In the genomic region with DNA sequence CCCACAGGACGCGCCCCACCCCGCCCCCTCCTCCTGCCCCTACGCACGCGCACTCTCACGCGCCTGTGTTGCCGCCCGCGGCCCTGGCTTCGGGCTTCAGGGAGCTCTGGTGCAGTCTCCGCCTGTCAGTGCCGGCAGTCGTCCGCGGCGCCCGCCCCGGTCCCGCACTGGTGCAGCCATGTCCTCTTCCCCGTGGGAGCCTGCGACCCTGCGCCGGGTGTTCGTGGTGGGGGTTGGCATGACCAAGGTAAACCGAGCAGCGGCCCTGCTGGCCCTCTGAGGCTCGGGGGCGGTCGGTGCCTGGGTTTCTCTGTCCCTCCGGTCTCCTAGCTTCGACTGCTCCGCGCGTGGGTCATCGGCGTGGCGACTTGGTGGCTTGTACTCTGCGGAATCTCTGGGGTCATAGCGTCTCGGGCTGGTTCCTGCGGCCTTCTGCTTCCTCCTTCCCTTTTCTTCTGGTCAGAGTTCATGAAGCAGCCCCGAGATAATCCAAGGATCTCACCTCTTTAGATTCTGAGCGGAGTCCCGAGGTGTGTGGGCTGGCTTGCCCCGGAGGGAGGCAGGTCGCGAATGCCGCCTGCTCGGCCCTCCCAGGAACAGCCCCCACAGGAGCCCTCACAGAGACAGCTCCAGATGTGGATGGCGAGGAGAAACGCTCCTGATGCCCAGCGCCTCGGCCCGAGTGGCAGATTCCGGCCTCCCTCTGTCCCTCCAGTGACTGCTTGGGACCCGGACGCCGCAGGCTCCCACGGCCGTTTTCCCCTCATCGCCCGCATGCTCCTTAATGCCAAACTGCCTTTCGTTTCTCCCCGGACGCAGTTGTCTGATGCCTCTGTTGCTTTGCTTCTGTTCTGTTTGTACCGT, we compare ENCODE assay signal across 8 cellular contexts. TPM values are rescaled to one million over a fixed set of nuclear protein-coding genes. Genes with fewer than 3 reads are reported as not detected.
DNase-seq lines count a peak whose midpoint lies in the region; ATAC-seq, FAIRE-seq and TF ChIP-seq lines count a peak whose summit lies in the region.

TSS of gene SCP2 (plus strand) at position 58 of the 864 bp plus-strand sequence. CDS start at position 179, 121 bp downstream.

- FAIRE-seq in GM12878 (lab: Jason Lieb, UNC): no peak

- peak within 1 kb of the TSS; percentile 79 for H3K9ac ChIP-seq in GM12878 (ENCODE audit: control insufficient read depth, insufficient read depth, low read length)

- 7% methylated on average over 48 of the region's 68 CpGs for WGBS in GM12878 (ENCODE audit: insufficient coverage, insufficient replicate concordance, low lambda C conversion rate, missing lambda C conversion rate)
- no CpG with 5 or more reads among the region's 68 CpGs for WGBS in iPS DF 6.9 (ENCODE audit: insufficient coverage, insufficient read length)

- H3K4me3 ChIP-seq in Caco-2 (ENCODE audit: low read depth, low read length): peak within 1 kb of the TSS; percentile 53
- peak within 1 kb of the TSS; percentile 75 for H3K4me3 ChIP-seq in NB4 (ENCODE audit: low read depth, low read length)
- H3K4me3 ChIP-seq in GM12878: peak within 1 kb of the TSS; percentile 79
- peak within 1 kb of the TSS; percentile 59 for H3K4me3 ChIP-seq in iPS DF 6.9 (ENCODE audit: low read length)
- H3K4me3 ChIP-seq in gastrocnemius medialis: peak within 1 kb of the TSS; percentile 81 to 90 (median 88)

- H2AFZ ChIP-seq in GM12878 (ENCODE audit: control insufficient read depth, low read depth, low read length): peak within 1 kb of the TSS; percentile 94

- H3K4me1 ChIP-seq in Caco-2 (no peaks in the 10 kb centered on the region), GM12878 (ENCODE audit: control insufficient read depth, insufficient read depth, low read length) (no peaks in the 10 kb centered on the region; the same call in 1 of the 2 replicates), iPS DF 6.9 (ENCODE audit: control insufficient read depth, insufficient read depth, low read length) (no peaks in the 10 kb centered on the region), gastrocnemius medialis (peaks cover 9 to 23% of the 10 kb centered on the region in 2 donors)

- CTCF ChIA-PET in Caco-2 (lab: Charles Lee) (interaction anchor here (0.7 to 1.0 kb wide), 4 partner anchors 23 to 355 kb away, joined by 3 to 7 read pairs (median 6); partner anchors contain the start of gene ZYG11A), GM12878 (lab: Yijun Ruan, JAX) (no interaction called here)

- H3K9me3 ChIP-seq in Caco-2: no peaks in the 10 kb centered on the region
- H3K9me3 ChIP-seq in GM12878 (replicated peaks; ENCODE audit: control insufficient read depth, insufficient read depth, low read length): no peaks in the 10 kb centered on the region
- no peaks in the 10 kb centered on the region for H3K9me3 ChIP-seq in iPS DF 6.9 (ENCODE audit: control insufficient read depth, insufficient read depth, low read length)
- no peaks in the 10 kb centered on the region for H3K9me3 ChIP-seq in gastrocnemius medialis

- TF ChIP-seq POLR2A in NB4 (IDR thresholded peaks at IDR 0.05; ENCODE audit: extremely low read depth, insufficient read length) (peak; percentile 40), GM12878 (IDR thresholded peaks at IDR 0.05; ENCODE audit: low read depth, low read length) (peak; percentile 79), gastrocnemius medialis (IDR thresholded peaks at IDR 0.05) (peak; percentile 83 to 84)

- TF ChIP-seq RAD21 in GM12878 (IDR thresholded peaks at IDR 0.05; ENCODE audit: insufficient read depth, low read depth, low read length): no peak

- peak within 1 kb of the TSS; percentile 91 for H3K4me2 ChIP-seq in GM12878 (ENCODE audit: control insufficient read depth, insufficient read depth)

- H3K36me3 Mint-ChIP-seq in Caco-2 (ENCODE audit: insufficient read depth, unreplicated experiment): no peaks in the 10 kb centered on the region

- peaks cover 1% of the 10 kb centered on the region; the same call in 1 of the 2 replicates for H3K36me3 ChIP-seq in Caco-2 (ENCODE audit: control insufficient read depth, insufficient read depth, low read length)
- no peaks in the 10 kb centered on the region for H3K36me3 ChIP-seq in GM12878 (ENCODE audit: control insufficient read depth in 2 of 2, insufficient read depth in 2 of 2, low read length in 1 of 2)
- H3K36me3 ChIP-seq in iPS DF 6.9 (ENCODE audit: control insufficient read depth, insufficient read depth, low read length): no peaks in the 10 kb centered on the region
- no peaks in the 10 kb centered on the region for H3K36me3 ChIP-seq in gastrocnemius medialis

- H3K79me2 ChIP-seq in GM12878 (ENCODE audit: control insufficient read depth, insufficient read depth, low read length): no peaks in the 10 kb centered on the region; the same call in 1 of the 2 replicates

- no peak for TF ChIP-seq EP300 in GM12878 (IDR thresholded peaks at IDR 0.05; ENCODE audit: borderline replicate concordance in 1 of 2, control insufficient read depth in 1 of 2, low read depth in 2 of 2, low read length in 2 of 2)

- intact Hi-C loops in Caco-2 (cut with micrococcal nuclease; ENCODE audit: unreplicated experiment) (loop anchor here (5.0 kb wide), 1 partner anchor 255 kb away; no protein-coding TSS in a partner anchor), GM12878 (cut with micrococcal nuclease; ENCODE audit: unreplicated experiment) (no loop called here), gastrocnemius medialis (cut with DNase I; ENCODE audit: low total_unique reads) (loop anchor here (2.0 to 10.0 kb wide), 3 partner anchors 71 to 563 kb away; partner anchors contain the start of gene CC2D1B)

- in situ Hi-C loops in GM12878 (cut with MboI): no loop called here
- in situ Hi-C loops in gastrocnemius medialis (cut with MboI; ENCODE audit: low sequenced_read_pairs in 4 of 4): loop anchor here in 2 of 4 donors (10.0 kb wide), 1 partner anchor 223 kb away; no protein-coding TSS in a partner anchor

- peak; percentile 58 for ATAC-seq in GM21786 (IDR thresholded peaks at IDR 0.05; ENCODE audit: unreplicated experiment)
- ATAC-seq in GM12878: peak; percentile 94
- ATAC-seq in gastrocnemius medialis: peak; percentile 81 to 90

- H4K20me1 ChIP-seq in GM12878 (ENCODE audit: control insufficient read depth, insufficient read depth): no peaks in the 10 kb centered on the region

- H3K27me3 Mint-ChIP-seq in Caco-2 (ENCODE audit: insufficient read depth, unreplicated experiment): no peaks in the 10 kb centered on the region

- no peaks in the 10 kb centered on the region for H3K4me1 Mint-ChIP-seq in Caco-2 (ENCODE audit: low read depth, unreplicated experiment)

- TF ChIP-seq CTCF in Caco-2 (IDR thresholded peaks at IDR 0.05; ENCODE audit: insufficient read depth in 1 of 2, low read depth in 1 of 2, low read length in 1 of 2, severe bottlenecking in 1 of 2, unreplicated experiment in 1 of 2): no peak
- no peak for TF ChIP-seq CTCF in NB4 (IDR thresholded peaks at IDR 0.05; ENCODE audit: low read depth, low read length)
- no peak for TF ChIP-seq CTCF in GM12878 (IDR thresholded peaks at IDR 0.05 in 2 of 3, conservative IDR thresholded peaks at IDR 0.05 in 1 of 3; ENCODE audit: control insufficient read depth in 2 of 3, extremely low read depth in 1 of 3, insufficient read depth in 1 of 3, low read depth in 3 of 3, low read length in 3 of 3)
- no peak for TF ChIP-seq CTCF in gastrocnemius medialis (IDR thresholded peaks at IDR 0.05 in 4 of 5, conservative IDR thresholded peaks at IDR 0.05 in 1 of 5)

- SMC1A ChIA-PET in GM12878 (lab: Charles Lee; ENCODE audit: uncharacterized antibody, unreplicated experiment): interaction anchor here (1.0 kb wide), 1 partner anchor 22 kb away, joined by 4 read pairs; no protein-coding TSS in a partner anchor

- no TSS peak for BruUV-seq in Caco-2 (replicated peaks; lab: Mats Ljungman, UMichigan)
- BruUV-seq in GM12878 (replicated peaks; lab: Mats Ljungman, UMichigan): no TSS peak

- H3K27ac ChIP-seq in GM12878 (ENCODE audit: control insufficient read depth, insufficient read depth) (no peak within 1 kb of the TSS), iPS DF 6.9 (ENCODE audit: low read length) (no peak within 1 kb of the TSS), gastrocnemius medialis (peak within 1 kb of the TSS; percentile 91 to 94 (median 92))

- H3K4me3 Mint-ChIP-seq in Caco-2 (ENCODE audit: unreplicated experiment): peak within 1 kb of the TSS; percentile 86

- DNase-seq in Caco-2 (peak; percentile 77 to 80), NB4 (ENCODE audit: low read depth) (peak; percentile 80), T1000 (lab: John Stamatoyannopoulos, UW) (peak; percentile 67), GM12878 (ENCODE audit: low read depth, low spot score) (no peak), iPS DF 6.9 (ENCODE audit: low read depth, low spot score) (no peak), gastrocnemius medialis (peak; percentile 80 to 83), SW 1271 (lab: John Stamatoyannopoulos, UW) (no peak)

- POLR2A ChIA-PET in Caco-2 (lab: Charles Lee): interaction anchor here (0.6 kb wide), 1 partner anchor 62 kb away, joined by 3 read pairs; no protein-coding TSS in a partner anchor
- POLR2A ChIA-PET in GM12878 (lab: Charles Lee): interaction anchor here (0.9 kb wide), 1 partner anchor 522 kb away, joined by 3 read pairs; no protein-coding TSS in a partner anchor

- peak within 1 kb of the TSS; percentile 30 for H3K27ac Mint-ChIP-seq in Caco-2 (ENCODE audit: unreplicated experiment)

- RAD21 ChIA-PET in GM12878 (lab: Charles Lee; ENCODE audit: unreplicated experiment): interaction anchor here (0.5 kb wide), 1 partner anchor 374 kb away, joined by 3 read pairs; the partner anchor contains the start of gene TUT4

- H3K27me3 ChIP-seq in Caco-2 (replicated peaks; ENCODE audit: control insufficient read depth, insufficient read depth, low read length) (no peaks in the 10 kb centered on the region), GM12878 (replicated peaks in 1 of 2; ENCODE audit: control insufficient read depth in 2 of 2, insufficient read depth in 2 of 2, low read length in 1 of 2) (no peaks in the 10 kb centered on the region), iPS DF 6.9 (ENCODE audit: control insufficient read depth, insufficient read depth, low read length) (peaks cover 16% of the 10 kb centered on the region), gastrocnemius medialis (no peaks in the 10 kb centered on the region)

- no peaks in the 10 kb centered on the region for H3K9me3 Mint-ChIP-seq in Caco-2 (ENCODE audit: unreplicated experiment)

RNA-seq across cellular contexts. Expression of gene SCP2, which starts in this region (rescaled TPM):
- total RNA-seq in Caco-2 (2022) (67.0 and 74.5 TPM in 2 replicates), GM12878 (2014; rRNA removed) (74.3 and 96.9 TPM in 2 replicates), GM12878 (2014; rRNA removed; fragmentation: Illumina TruSeq; extraction: Trizol) (125 and 126 TPM in 2 replicates), GM12878 (2021) (77.6 and 79.7 TPM in 2 replicates), gastrocnemius medialis (10 to 100 TPM; 44.6 to 75.4 (median 61.1) TPM)
- 28.6 and 32.9 TPM in 2 replicates for total RNA-seq in GM12878 (2013; cell fraction: nucleolus; rRNA removed)
- polyA plus RNA-seq in GM12878 (2011; ENCODE audit: low read depth): 100 TPM
- polyA plus RNA-seq in GM12878 (2011; rRNA removed) (116 and 183 TPM in 2 replicates), GM12878 (2014; fragmentation: Illumina TruSeq; extraction: Trizol) (128 and 165 TPM in 2 replicates), GM12878 (2014; fragmentation: Nextera tagmentation; extraction: Ambion mirVana) (100 to 1,000 TPM; 216 to 327 TPM), GM12878 (2014; rRNA removed) (73.2 and 75.6 TPM in 2 replicates), GM12878 (2016; fragmentation: Nextera tagmentation; extraction: Ambion mirVana) (100 to 1,000 TPM; 156 to 161 TPM)
- polyA plus RNA-seq in GM12878 (2011; cell fraction: cytosol; rRNA removed): 32.6 and 35.5 TPM in 2 replicates
- 31.1 and 33.9 TPM in 2 replicates for polyA plus RNA-seq in GM12878 (2011; cell fraction: nucleus; rRNA removed)
- 65.6 and 81.8 TPM in 2 replicates for polyA plus RNA-seq in GM12878 (2012)
- 31.3 and 37.3 TPM in 2 replicates for polyA minus RNA-seq in GM12878 (2011; rRNA and poly(A)+ RNA removed)
- polyA minus RNA-seq in GM12878 (2011; cell fraction: cytosol; rRNA and poly(A)+ RNA removed): 19.6 and 21.4 TPM in 2 replicates
- polyA minus RNA-seq in GM12878 (2011; cell fraction: nucleus; rRNA and poly(A)+ RNA removed): 10.8 and 11.2 TPM in 2 replicates

Comparison
In these comparisons a context has a peak if more than half of its experiments do, and no peak if none do; other contexts are left out.
1. DNase-seq: peak in Caco-2 (2 of 2), NB4 (single experiment), T1000 (single experiment) and gastrocnemius medialis (2 of 2); none in GM12878 (single experiment), iPS DF 6.9 (single experiment) and SW 1271 (0 of 2).
2. H3K27ac ChIP-seq: peak in gastrocnemius medialis (4 of 4); none in GM12878 (single experiment) and iPS DF 6.9 (single experiment).
3. Peak in every context shown above with its lines, with median percentiles within 50 percentile points of each other: H3K4me3 ChIP-seq, ATAC-seq and POLR2A ChIP-seq.